9 cellular contexts compared by ENCODE assay signal in the genomic region with DNA sequence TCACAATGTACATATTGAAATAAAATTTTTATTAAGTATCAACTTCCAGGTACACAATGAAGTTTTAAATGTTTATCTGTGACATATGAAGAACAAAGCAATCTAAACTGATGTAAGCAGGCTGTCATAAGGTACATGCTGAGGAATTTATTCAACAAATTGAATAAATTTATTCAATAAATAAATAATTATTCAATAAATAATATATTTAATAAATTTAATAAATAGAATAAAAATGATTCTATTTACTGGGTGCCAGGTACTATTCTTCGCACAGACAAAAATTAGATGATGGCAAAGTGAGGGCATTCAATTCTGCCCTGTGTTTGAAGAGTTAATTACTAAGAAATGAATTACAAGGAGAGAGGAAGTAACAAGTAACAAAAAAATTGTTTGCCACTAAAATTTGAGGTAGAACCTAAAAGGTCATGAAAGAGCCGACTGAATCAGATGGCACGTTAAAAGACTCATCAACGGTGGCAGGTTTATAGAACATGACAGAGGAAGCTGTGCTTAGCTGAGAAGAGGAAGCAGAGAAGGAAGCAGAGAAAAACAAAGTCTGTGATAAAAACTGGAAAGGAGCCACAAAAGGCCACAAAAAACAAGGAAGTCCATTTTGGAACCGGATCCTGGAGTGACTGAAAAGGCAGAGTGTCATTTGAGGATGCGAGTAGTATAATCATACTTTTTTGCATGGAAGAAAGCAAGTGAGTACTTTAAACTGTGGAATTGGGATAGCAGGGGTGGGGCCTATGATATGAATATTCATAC. TPM values are rescaled to one million over a fixed set of nuclear protein-coding genes. Genes with fewer than 3 reads are reported as not detected.
DNase-seq lines count a peak whose midpoint lies in the region; ATAC-seq and TF ChIP-seq lines count a peak whose summit lies in the region.
"Had no signal": no experiment of that assay in that cellular context is flagged by ENCODE, and none has a peak within 500 bp of the region (broad histone marks: within the 10 kb centered on the region; RNA-seq: fewer than 3 reads in every experiment).

No MANE protein-coding gene starts in this region.

- peak overlapping the region; percentile 50 for H3K27ac Mint-ChIP-seq in activated naive CD8-positive, alpha-beta T cell treated with anti-CD3 and anti-CD28 coated beads, Interleukin-2, amount 10 ng/mL, durations not matched to agents 7 days and 5 days

- POLR2A ChIA-PET in activated naive CD8-positive, alpha-beta T cell treated with anti-CD3 and anti-CD28 coated beads, Interleukin-2, amount 10 ng/mL, durations not matched to agents 7 days and 5 days (lab: Charles Lee) = interaction anchor here (2.7 kb wide), 1 partner anchor 67 kb away, joined by 10 read pairs; no protein-coding TSS in a partner anchor

- no peak for TF ChIP-seq CTCF in osteoblast (IDR thresholded peaks at IDR 0.05; ENCODE audit: extremely low read depth, low read depth, low read length)

- no peaks in the 10 kb centered on the region for H3K36me3 ChIP-seq in osteoblast (ENCODE audit: insufficient read depth, low read length)

- H3K4me2 ChIP-seq in osteoblast (ENCODE audit: insufficient read depth, low read length) = no peak overlapping the region

- no peak for ATAC-seq in activated naive CD8-positive, alpha-beta T cell treated with anti-CD3 and anti-CD28 coated beads, Interleukin-2, amount 10 ng/mL, durations not matched to agents 7 days and 5 days (ENCODE audit: low read depth)
- ATAC-seq in HG02678 (IDR thresholded peaks at IDR 0.05; ENCODE audit: unreplicated experiment) (no peak), HG03521 (IDR thresholded peaks at IDR 0.05; ENCODE audit: unreplicated experiment) (no peak)

- H3K27ac ChIP-seq in osteoblast (ENCODE audit: low read depth, low read length) = no peak overlapping the region

- H3K9me3 Mint-ChIP-seq in activated naive CD8-positive, alpha-beta T cell treated with anti-CD3 and anti-CD28 coated beads, Interleukin-2, amount 10 ng/mL, durations not matched to agents 7 days and 5 days = no peaks in the 10 kb centered on the region

- DNase-seq in EH (ENCODE audit: low read depth) = peak; percentile 32
- DNase-seq in NAMALWA (ENCODE audit: low spot score) = peak; percentile 71
- DNase-seq in activated naive CD8-positive, alpha-beta T cell treated with anti-CD3 and anti-CD28 coated beads, Interleukin-2, amount 10 ng/mL, durations not matched to agents 7 days and 5 days = no peak
- DNase-seq in osteoblast (ENCODE audit: insufficient read length, low spot score, missing footprints) = no peak
- no peak for DNase-seq in GM19238 (ENCODE audit: insufficient read length, low spot score)
- DNase-seq in stimulated activated CD4-positive, alpha-beta T cell treated with anti-CD3 and anti-CD28 coated beads, Interleukin-1b, Interleukin-23, amount 100 ng/mL, for 48 hours = no peak
- DNase-seq: NCI-H187 treated with DMSO at 0.1 percent for 48 hours had no signal

- peaks cover 37% of the 10 kb centered on the region for H3K4me1 Mint-ChIP-seq in activated naive CD8-positive, alpha-beta T cell treated with anti-CD3 and anti-CD28 coated beads, Interleukin-2, amount 10 ng/mL, durations not matched to agents 7 days and 5 days

- H3K79me2 ChIP-seq in osteoblast (ENCODE audit: insufficient read depth, low read length) = peaks cover 34% of the 10 kb centered on the region

- peak overlapping the region; percentile 76 for H2AFZ ChIP-seq in osteoblast (ENCODE audit: low read length)

- H3K27me3 Mint-ChIP-seq in activated naive CD8-positive, alpha-beta T cell treated with anti-CD3 and anti-CD28 coated beads, Interleukin-2, amount 10 ng/mL, durations not matched to agents 7 days and 5 days = no peaks in the 10 kb centered on the region

- H3K36me3 Mint-ChIP-seq in activated naive CD8-positive, alpha-beta T cell treated with anti-CD3 and anti-CD28 coated beads, Interleukin-2, amount 10 ng/mL, durations not matched to agents 7 days and 5 days = peaks cover 3% of the 10 kb centered on the region

- peaks cover 19% of the 10 kb centered on the region for H3K4me1 ChIP-seq in osteoblast (ENCODE audit: insufficient read depth, low read length)

- peaks cover 15% of the 10 kb centered on the region for H4K20me1 ChIP-seq in osteoblast (ENCODE audit: insufficient read depth, low read length)

- no peak overlapping the region for H3K4me3 ChIP-seq in osteoblast (ENCODE audit: insufficient read depth, low read length)

- H3K9me3 ChIP-seq in osteoblast (ENCODE audit: low read depth, low read length) = no peaks in the 10 kb centered on the region

- peak overlapping the region; percentile 43 for H3K4me3 Mint-ChIP-seq in activated naive CD8-positive, alpha-beta T cell treated with anti-CD3 and anti-CD28 coated beads, Interleukin-2, amount 10 ng/mL, durations not matched to agents 7 days and 5 days

- H3K27me3 ChIP-seq in osteoblast (ENCODE audit: insufficient read depth, low read length) = no peaks in the 10 kb centered on the region

RNA-seq across cellular contexts. Expression of a gene that starts 2.2 kb away (rescaled TPM):
- 10 to 100 TPM; 53.8 to 63.7 TPM for total RNA-seq in activated naive CD8-positive, alpha-beta T cell treated with anti-CD3 and anti-CD28 coated beads, Interleukin-2, amount 10 ng/mL, durations not matched to agents 7 days and 5 days
- 40.7 and 43.1 TPM in 2 replicates for total RNA-seq in osteoblast

Comparison
In these comparisons a context has a peak if more than half of its experiments do, and no peak if none do; other contexts are left out.
1. DNase-seq: peak in EH (single experiment) and NAMALWA (single experiment); none in activated naive CD8-positive, alpha-beta T cell treated with anti-CD3 and anti-CD28 coated beads, Interleukin-2, amount 10 ng/mL, durations not matched to agents 7 days and 5 days (single experiment), osteoblast (single experiment), GM19238 (single experiment) and stimulated activated CD4-positive, alpha-beta T cell treated with anti-CD3 and anti-CD28 coated beads, Interleukin-1b, Interleukin-23, amount 100 ng/mL, for 48 hours (single experiment).